In genomic region chr11:1073851-1074243, GRCh38 we compare ENCODE assay signal across 23 cellular contexts. TPM values are rescaled to one million over a fixed set of nuclear protein-coding genes. Genes with fewer than 3 reads are reported as not detected.
DNase-seq lines count a peak whose midpoint lies in the region; ATAC-seq and TF ChIP-seq lines count a peak whose summit lies in the region.
"Had no signal": no experiment of that assay in that cellular context is flagged by ENCODE, and none has a peak within 500 bp of the region (broad histone marks: within the 10 kb centered on the region; RNA-seq: fewer than 3 reads in every experiment).

No MANE protein-coding gene starts in this region.

- no peaks in the 10 kb centered on the region for H3K36me3 Mint-ChIP-seq in mesothelial cell of epicardium

- DNase-seq in A172 (ENCODE audit: low spot score) (peak; percentile 37), SJCRH30 (peak in 1 of 2 experiments; percentile 32), myocyte (ENCODE audit: low read depth) (peak; percentile 15), GM03348 (ENCODE audit: low spot score) (no peak), mesothelial cell of epicardium (ENCODE audit: low spot score in 2 of 2, unreplicated experiment in 2 of 2) (no peak), SW 1271 (lab: John Stamatoyannopoulos, UW) (no peak)
- DNase-seq: activated naive CD8-positive, alpha-beta T cell treated with anti-CD3 and anti-CD28 coated beads, Interleukin-2, amount 50 U/mL, for 24 hours; AML-193; islet precursor cell; midbrain; NCI-H524 treated with DMSO at 0.1 percent for 48 hours; SIG-M5 had no signal

- H3K36me3 ChIP-seq in SJCRH30, result no peaks in the 10 kb centered on the region
- H3K36me3 ChIP-seq: suprapubic skin had no signal

- peaks cover 3% of the 10 kb centered on the region for H3K27me3 Mint-ChIP-seq in mesothelial cell of epicardium (ENCODE audit: low read depth)

- no peak for ATAC-seq in HG03565 (IDR thresholded peaks at IDR 0.05; ENCODE audit: unreplicated experiment)
- ATAC-seq: activated naive CD8-positive, alpha-beta T cell treated with anti-CD3 and anti-CD28 coated beads, Interleukin-2, amount 50 U/mL, for 24 hours; activated T-helper 17 cell treated with anti-CD3 and anti-CD28 coated beads, Interleukin-2, amount 50 U/mL, for 72 hours; T-helper 17 cell had no signal

- peaks cover 16% of the 10 kb centered on the region for H3K4me1 Mint-ChIP-seq in mesothelial cell of epicardium
- H3K4me1 Mint-ChIP-seq: activated naive CD8-positive, alpha-beta T cell treated with anti-CD3 and anti-CD28 coated beads, Interleukin-2, amount 50 U/mL, for 24 hours had no signal

- H3K9me3 Mint-ChIP-seq in mesothelial cell of epicardium, result no peaks in the 10 kb centered on the region
- H3K9me3 Mint-ChIP-seq: activated naive CD8-positive, alpha-beta T cell treated with anti-CD3 and anti-CD28 coated beads, Interleukin-2, amount 50 U/mL, for 24 hours; activated T-helper 17 cell treated with anti-CD3 and anti-CD28 coated beads, Interleukin-2, amount 50 U/mL, for 72 hours had no signal

- H3K27ac ChIP-seq in C4-2B, result peak overlapping the region; percentile 79
- H3K27ac ChIP-seq in SJCRH30, result peak overlapping the region; percentile 29
- H3K27ac ChIP-seq: GM23248, suprapubic skin, VCaP had no signal

- H3K4me3 Mint-ChIP-seq in mesothelial cell of epicardium, result no peak overlapping the region
- H3K4me3 Mint-ChIP-seq: activated naive CD8-positive, alpha-beta T cell treated with anti-CD3 and anti-CD28 coated beads, Interleukin-2, amount 50 U/mL, for 24 hours; activated T-helper 17 cell treated with anti-CD3 and anti-CD28 coated beads, Interleukin-2, amount 50 U/mL, for 72 hours; T-helper 17 cell had no signal

- no peak overlapping the region for H3K4me3 ChIP-seq in SJCRH30
- H3K4me3 ChIP-seq: GM23248, suprapubic skin had no signal

- H3K4me1 ChIP-seq in SJCRH30, result peaks cover 29% of the 10 kb centered on the region

- no peaks in the 10 kb centered on the region for H3K9me3 ChIP-seq in SJCRH30 (replicated peaks)
- H3K9me3 ChIP-seq: suprapubic skin had no signal

- TF ChIP-seq CTCF in C4-2B (conservative IDR thresholded peaks at IDR 0.05), result no peak
- TF ChIP-seq CTCF in mesothelial cell of epicardium (IDR thresholded peaks at IDR 0.05; ENCODE audit: unreplicated experiment), result no peak

- no peaks in the 10 kb centered on the region for H3K27me3 ChIP-seq in SJCRH30

- H3K27ac Mint-ChIP-seq in mesothelial cell of epicardium, result no peak overlapping the region
- H3K27ac Mint-ChIP-seq: activated naive CD8-positive, alpha-beta T cell treated with anti-CD3 and anti-CD28 coated beads, Interleukin-2, amount 50 U/mL, for 24 hours; activated T-helper 17 cell treated with anti-CD3 and anti-CD28 coated beads, Interleukin-2, amount 50 U/mL, for 72 hours; T-helper 17 cell had no signal

RNA-seq across cellular contexts. Expression of gene MUC2, which starts 0.8 kb away (rescaled TPM):
- total RNA-seq in A172 (2014; rRNA removed; shearing (Covaris generic)), result not detected in 2 replicates
- 0.06 and 0.08 TPM in 2 replicates for total RNA-seq in SJCRH30 (2014; rRNA removed; shearing (Covaris generic))
- total RNA-seq in myocyte (not detected in 2 replicates), mesothelial cell of epicardium (0.02 to 0.07 TPM (median 0.04 TPM) in 3 replicates)
- not detected for polyA plus RNA-seq in myocyte (2012)
- total RNA-seq: activated T-helper 17 cell treated with anti-CD3 and anti-CD28 coated beads, Interleukin-2, amount 50 U/mL, for 72 hours; bronchial epithelial cell; dermis blood vessel endothelial cell; endothelial cell of umbilical vein; G401; GM23248; T-helper 17 cell had no signal
- polyA plus RNA-seq: endothelial cell of umbilical vein, GM23248 had no signal

RNA-seq across cellular contexts. Expression of gene MUC6, which starts 37.3 kb away (rescaled TPM):
- not detected in 2 replicates for total RNA-seq in A172 (2014; rRNA removed; shearing (Covaris generic))
- not detected in 2 replicates for total RNA-seq in SJCRH30 (2014; rRNA removed; shearing (Covaris generic))
- total RNA-seq in myocyte (not detected in 2 replicates), mesothelial cell of epicardium (not detected in 3 replicates)
- polyA plus RNA-seq in myocyte (2012), result 0.50 TPM
- total RNA-seq: activated T-helper 17 cell treated with anti-CD3 and anti-CD28 coated beads, Interleukin-2, amount 50 U/mL, for 72 hours; bronchial epithelial cell; dermis blood vessel endothelial cell; endothelial cell of umbilical vein; G401; GM23248; T-helper 17 cell had no signal
- polyA plus RNA-seq: endothelial cell of umbilical vein, GM23248 had no signal

Comparison
In these comparisons a context has a peak if more than half of its experiments do, and no peak if none do; other contexts are left out.
1. DNase-seq: peak in A172 (single experiment) and myocyte (single experiment); none in GM03348 (single experiment), mesothelial cell of epicardium (0 of 2) and SW 1271 (0 of 2).